In genomic region chr20:47487175-47487917, GRCh38 we compare ENCODE assay signal across 9 cellular contexts. TPM values are rescaled to one million over a fixed set of nuclear protein-coding genes. Genes with fewer than 3 reads are reported as not detected.
DNase-seq lines count a peak whose midpoint lies in the region; ATAC-seq, FAIRE-seq and TF ChIP-seq lines count a peak whose summit lies in the region.
"Had no signal": no experiment of that assay in that cellular context is flagged by ENCODE, and none has a peak within 500 bp of the region (broad histone marks: within the 10 kb centered on the region; RNA-seq: fewer than 3 reads in every experiment).

No MANE protein-coding gene starts in this region.

- peak; percentile 60 for DNase-seq in RPMI7951 (ENCODE audit: low read depth)
- peak; percentile 70 for DNase-seq in activated naive CD8-positive, alpha-beta T cell treated with anti-CD3 and anti-CD28 coated beads for 36 hours
- peak; percentile 21 for DNase-seq in small intestine
- DNase-seq in DMS153 treated with DMSO at 0.1 percent for 48 hours (lab: John Stamatoyannopoulos, UW; ENCODE audit: unreplicated experiment) = no peak
- DNase-seq in NCI-H2227 (lab: John Stamatoyannopoulos, UW; ENCODE audit: unreplicated experiment) = no peak
- DNase-seq in nephron progenitor cell = no peak
- DNase-seq: left cardiac atrium had no signal

- H3K27ac ChIP-seq in small intestine (ENCODE audit: low read depth in 1 of 2, low read length in 1 of 2) = peak overlapping the region in 1 of 2 donors; percentile 73

- no peak for FAIRE-seq in small intestine (lab: Jason Lieb, UNC)

- H3K27me3 Mint-ChIP-seq in activated naive CD8-positive, alpha-beta T cell treated with anti-CD3 and anti-CD28 coated beads for 36 hours = no peaks in the 10 kb centered on the region
- peaks cover 12% of the 10 kb centered on the region for H3K27me3 Mint-ChIP-seq in nephron progenitor cell (ENCODE audit: low read depth, poor library complexity)

- H3K27me3 ChIP-seq in small intestine (ENCODE audit: control insufficient read depth in 2 of 2, insufficient read depth in 2 of 2, low read length in 2 of 2) = no peaks in the 10 kb centered on the region

- peaks cover 6% of the 10 kb centered on the region for H3K36me3 Mint-ChIP-seq in activated naive CD8-positive, alpha-beta T cell treated with anti-CD3 and anti-CD28 coated beads for 36 hours
- H3K36me3 Mint-ChIP-seq in nephron progenitor cell (ENCODE audit: low read depth) = no peaks in the 10 kb centered on the region

- peaks cover 2% of the 10 kb centered on the region for H3K9me3 Mint-ChIP-seq in activated naive CD8-positive, alpha-beta T cell treated with anti-CD3 and anti-CD28 coated beads for 36 hours
- no peaks in the 10 kb centered on the region for H3K9me3 Mint-ChIP-seq in nephron progenitor cell

- H3K36me3 ChIP-seq in small intestine (ENCODE audit: control insufficient read depth in 2 of 2, insufficient read depth in 2 of 2, low read length in 2 of 2) = no peaks in the 10 kb centered on the region

- TF ChIP-seq CTCF in nephron progenitor cell (IDR thresholded peaks at IDR 0.05) = no peak

- no peaks in the 10 kb centered on the region for H3K9me3 ChIP-seq in small intestine (ENCODE audit: control insufficient read depth, low read depth)

- peak overlapping the region in 1 of 2 donors; percentile 5 for H3K4me3 ChIP-seq in small intestine (ENCODE audit: low read depth in 1 of 2, low read length in 2 of 2)

- WGBS in small intestine, 3 donors = 20 to 24% (median 20%) methylated on average over 4 of the region's 4 CpGs

- H3K4me1 Mint-ChIP-seq in activated naive CD8-positive, alpha-beta T cell treated with anti-CD3 and anti-CD28 coated beads for 36 hours = peaks cover 55% of the 10 kb centered on the region
- H3K4me1 Mint-ChIP-seq in nephron progenitor cell = peaks cover 8% of the 10 kb centered on the region

- peak overlapping the region; percentile 69 for H3K4me3 Mint-ChIP-seq in activated naive CD8-positive, alpha-beta T cell treated with anti-CD3 and anti-CD28 coated beads for 36 hours
- no peak overlapping the region for H3K4me3 Mint-ChIP-seq in nephron progenitor cell

- ATAC-seq in GM18861 (IDR thresholded peaks at IDR 0.05; ENCODE audit: unreplicated experiment) (peak; percentile 67), HG02884 (IDR thresholded peaks at IDR 0.05; ENCODE audit: unreplicated experiment) (peak; percentile 64)

- peak overlapping the region; percentile 100 for H3K27ac Mint-ChIP-seq in activated naive CD8-positive, alpha-beta T cell treated with anti-CD3 and anti-CD28 coated beads for 36 hours
- no peak overlapping the region for H3K27ac Mint-ChIP-seq in nephron progenitor cell

- H3K4me1 ChIP-seq in small intestine (ENCODE audit: control insufficient read depth in 2 of 2, insufficient read depth in 1 of 2, low read depth in 1 of 2, low read length in 1 of 2) = no peaks in the 10 kb centered on the region

RNA-seq across cellular contexts. Expression of gene NCOA3, which starts 14.3 kb away (rescaled TPM):
- 40.7 and 47.9 TPM in 2 replicates for total RNA-seq in RPMI7951 (2014; rRNA removed; shearing (Covaris generic))
- 10 to 100 TPM; 58.1 to 66.4 TPM for total RNA-seq in activated naive CD8-positive, alpha-beta T cell treated with anti-CD3 and anti-CD28 coated beads for 36 hours
- 1 to 10 TPM; 3.4 to 6.4 (median 3.8) TPM for polyA plus RNA-seq in small intestine

Comparison
In these comparisons a context has a peak if more than half of its experiments do, and no peak if none do; other contexts are left out.
1. DNase-seq: peak in RPMI7951 (single experiment), activated naive CD8-positive, alpha-beta T cell treated with anti-CD3 and anti-CD28 coated beads for 36 hours (single experiment) and small intestine (single experiment); none in DMS153 treated with DMSO at 0.1 percent for 48 hours (single experiment), NCI-H2227 (single experiment) and nephron progenitor cell (single experiment).